21 cellular contexts compared by ENCODE assay signal in the genomic region with DNA sequence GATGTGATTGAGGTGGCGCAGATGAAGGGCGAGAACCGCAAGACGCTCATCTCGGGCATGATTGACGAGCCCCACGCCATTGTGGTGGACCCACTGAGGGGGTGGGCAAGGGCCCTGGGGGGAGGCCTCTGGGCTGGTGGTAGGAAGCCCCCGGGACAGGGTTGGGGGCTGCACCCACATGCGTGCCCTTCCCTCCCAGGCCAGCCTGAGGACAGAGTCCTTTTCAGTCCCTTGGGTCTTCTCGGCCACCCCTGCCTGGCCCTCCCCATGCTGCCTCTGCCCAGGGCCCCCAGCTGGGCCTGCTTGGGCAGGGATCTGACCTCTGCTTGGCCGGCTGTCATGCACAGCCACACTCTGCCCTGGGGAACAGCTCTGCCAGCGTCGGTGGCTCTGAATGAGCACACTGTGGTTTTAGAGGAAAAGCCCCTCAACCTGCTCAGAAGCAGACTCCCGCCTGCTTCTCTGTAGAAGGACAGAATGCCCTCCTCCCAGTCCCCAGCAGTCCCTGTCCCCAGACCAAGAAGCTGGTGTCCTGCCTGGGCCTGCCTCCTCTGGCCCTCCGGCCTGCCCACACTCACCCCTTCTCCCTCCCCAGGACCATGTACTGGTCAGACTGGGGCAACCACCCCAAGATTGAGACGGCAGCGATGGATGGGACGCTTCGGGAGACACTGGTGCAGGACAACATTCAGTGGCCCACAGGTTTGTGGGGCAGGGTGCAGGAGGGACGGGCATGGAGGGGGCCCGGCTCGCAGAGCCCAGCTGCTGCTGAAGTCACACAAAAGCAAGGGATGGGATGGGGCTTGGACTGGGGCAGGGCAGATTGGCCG.
DNase-seq lines count a peak whose midpoint lies in the region; ATAC-seq and TF ChIP-seq lines count a peak whose summit lies in the region.
"Had no signal": no experiment of that assay in that cellular context is flagged by ENCODE, and none has a peak within 500 bp of the region (broad histone marks: within the 10 kb centered on the region; RNA-seq: fewer than 3 reads in every experiment).

No MANE protein-coding gene starts in this region.

- H3K9me3 ChIP-seq in BLaER1 treated with 17β-estradiol and CSF1 and Interleukin-3, amounts not matched to agents 10 nM and 100 nM (replicated peaks in 1 of 11) = no peaks in the 10 kb centered on the region
- H3K9me3 ChIP-seq: SJCRH30 had no signal

- no peak for TF ChIP-seq CTCF in RWPE1 (conservative IDR thresholded peaks at IDR 0.05; ENCODE audit: low read depth)

- no peak overlapping the region for H3K4me3 ChIP-seq in BLaER1 treated with 17β-estradiol and CSF1 and Interleukin-3, amounts not matched to agents 10 nM and 100 nM
- H3K4me3 ChIP-seq: GM23338, SJCRH30 had no signal

- peaks cover 10 to 61% (median 50%) of the 10 kb centered on the region in 10 experiments for H3K4me1 ChIP-seq in BLaER1 treated with 17β-estradiol and CSF1 and Interleukin-3, amounts not matched to agents 10 nM and 100 nM

- DNase-seq in RWPE1 (ENCODE audit: low spot score) (no peak), substantia nigra (lab: John Stamatoyannopoulos, UW) (peak in 4 of 49 donors; percentile 18 to 44 (median 24)), AML-193 (lab: John Stamatoyannopoulos, UW) (no peak)
- DNase-seq: ACHN; CD4-positive, alpha-beta memory T cell; DMS153; GDM1; NCI-H1417; NCI-H187; NCI-H226; NCI-H524; NCI-H82; RPMI8226 had no signal

- peak overlapping the region in 6 of 11 experiments; percentile 6 to 55 (median 49); a peak in 10 of 22 replicates for H3K4me2 ChIP-seq in BLaER1 treated with 17β-estradiol and CSF1 and Interleukin-3, amounts not matched to agents 10 nM and 100 nM
- H3K4me2 ChIP-seq: GM23338, KMS-11 had no signal

- H4K20me1 ChIP-seq in BLaER1 treated with 17β-estradiol and CSF1 and Interleukin-3, amounts not matched to agents 10 nM and 100 nM = peaks cover 0 to 99% (median 12%) of the 10 kb centered on the region in 11 experiments; a peak in 12 of 22 replicates

- CTCF ChIA-PET in RWPE1 (lab: Yijun Ruan, JAX) = interaction anchor here (0.6 to 1.6 kb wide), 4 partner anchors 8 to 255 kb away, joined by 3 to 5 read pairs (median 4); partner anchors contain the start of gene NXPH4

- H3K36me3 ChIP-seq in BLaER1 treated with 17β-estradiol and CSF1 and Interleukin-3, amounts not matched to agents 10 nM and 100 nM = peaks cover 6 to 96% (median 25%) of the 10 kb centered on the region in 11 experiments; a peak in 17 of 22 replicates

- peaks cover 0 to under 1% (median 0%) of the 10 kb centered on the region in 11 experiments; a peak in 4 of 22 replicates for H3K27me3 ChIP-seq in BLaER1 treated with 17β-estradiol and CSF1 and Interleukin-3, amounts not matched to agents 10 nM and 100 nM
- H3K27me3 ChIP-seq: SJCRH30 had no signal

- ATAC-seq in HG03025 (IDR thresholded peaks at IDR 0.05; ENCODE audit: low FRiP score, unreplicated experiment) (no peak), HG03139 (IDR thresholded peaks at IDR 0.05; ENCODE audit: unreplicated experiment) (no peak)
- ATAC-seq: GM23338, HCT116 had no signal

- POLR2A ChIA-PET in RWPE1 (lab: Yijun Ruan, JAX; ENCODE audit: low non-redundant PET) = interaction anchor here (0.5 kb wide), 1 partner anchor 61 kb away, joined by 3 read pairs; no protein-coding TSS in a partner anchor

- no peak overlapping the region for H3K27ac ChIP-seq in BLaER1 treated with 17β-estradiol and CSF1 and Interleukin-3, amounts not matched to agents 10 nM and 100 nM
- peak overlapping the region; percentile 49 for H3K27ac ChIP-seq in RWPE1
- H3K27ac ChIP-seq in cingulate gyrus (ENCODE audit: low read depth, low read length) = peak overlapping the region; percentile 41
- H3K27ac ChIP-seq in substantia nigra (ENCODE audit: low read depth, low read length, poor library complexity, severe bottlenecking) = peak overlapping the region; percentile 69
- H3K27ac ChIP-seq: KMS-11, SJCRH30 had no signal

- H3K9ac ChIP-seq in BLaER1 treated with 17β-estradiol and CSF1 and Interleukin-3, amounts not matched to agents 10 nM and 100 nM = peak overlapping the region in 2 of 11 experiments; percentile 29 to 39; a peak in 1 of 22 replicates
- H3K9ac ChIP-seq: KMS-11 had no signal

Comparison
In these comparisons a context has a peak if more than half of its experiments do, and no peak if none do; other contexts are left out.
1. H3K27ac ChIP-seq: peak in RWPE1 (single experiment), cingulate gyrus (single experiment) and substantia nigra (single experiment); none in BLaER1 treated with 17β-estradiol and CSF1 and Interleukin-3, amounts not matched to agents 10 nM and 100 nM (0 of 11).